9 cellular contexts compared by ENCODE assay signal in the genomic region with DNA sequence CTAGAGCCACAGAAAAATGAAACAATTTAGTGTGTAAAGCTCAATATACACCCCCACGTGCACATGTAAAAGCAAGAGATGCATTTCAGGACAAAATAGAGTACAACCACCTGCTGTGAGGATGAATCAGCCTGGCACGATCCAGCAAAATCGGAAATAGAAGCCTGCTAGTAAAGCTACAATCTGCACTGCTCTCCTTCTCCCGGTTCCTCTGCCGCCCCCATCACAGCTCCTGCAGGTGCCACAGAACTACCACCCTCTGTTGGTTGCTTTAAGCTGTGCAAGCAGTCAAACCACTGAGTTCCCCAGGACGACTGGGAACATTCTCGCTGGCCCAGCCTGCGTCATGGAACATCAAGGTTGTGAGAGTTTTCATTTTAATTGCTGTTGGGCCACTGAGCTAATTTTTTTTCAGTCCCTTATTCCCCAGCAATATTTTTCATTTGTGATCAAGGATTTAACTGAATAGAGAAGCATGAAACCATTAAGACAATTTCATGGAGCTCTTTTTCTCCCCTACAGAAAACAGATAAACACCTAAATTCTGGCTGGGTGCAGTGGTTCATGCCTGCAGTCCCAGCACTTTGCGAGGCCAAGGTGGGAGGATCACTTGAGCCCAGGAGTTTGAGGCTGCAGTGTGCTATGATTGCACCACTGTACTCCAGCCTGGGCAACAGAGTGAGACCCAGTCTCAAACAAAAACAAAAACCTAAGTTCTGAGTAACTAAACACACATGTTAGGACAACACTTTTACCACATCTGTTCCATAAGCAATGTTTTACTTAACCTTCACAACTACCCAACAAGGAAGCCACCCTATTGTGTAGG. TPM values are rescaled to one million over a fixed set of nuclear protein-coding genes. Genes with fewer than 3 reads are reported as not detected.
DNase-seq lines count a peak whose midpoint lies in the region; ATAC-seq and TF ChIP-seq lines count a peak whose summit lies in the region.
"Had no signal": no experiment of that assay in that cellular context is flagged by ENCODE, and none has a peak within 500 bp of the region (broad histone marks: within the 10 kb centered on the region; RNA-seq: fewer than 3 reads in every experiment).

No MANE protein-coding gene starts in this region.

- H3K4me3 ChIP-seq in BE2C (ENCODE audit: low read depth, low read length) = no peak overlapping the region
- H3K4me3 ChIP-seq in HAP-1 = no peak overlapping the region
- H3K4me3 ChIP-seq in endodermal cell (ENCODE audit: low read length) = no peak overlapping the region
- no peak overlapping the region for H3K4me3 ChIP-seq in testis
- H3K4me3 ChIP-seq: lung had no signal

- H3K36me3 Mint-ChIP-seq in activated CD4-positive, alpha-beta T cell treated with anti-CD3 and anti-CD28 coated beads, Interleukin-2, amount 10 ng/mL, durations not matched to agents 24 days and 14 days (ENCODE audit: low read depth) = no peaks in the 10 kb centered on the region
- H3K36me3 Mint-ChIP-seq in endodermal cell (ENCODE audit: low read depth) = no peaks in the 10 kb centered on the region

- no peak overlapping the region for H3K27ac Mint-ChIP-seq in activated CD4-positive, alpha-beta T cell treated with anti-CD3 and anti-CD28 coated beads, Interleukin-2, amount 10 ng/mL, durations not matched to agents 24 days and 14 days
- H3K27ac Mint-ChIP-seq in endodermal cell = no peak overlapping the region

- H3K4me1 ChIP-seq in BE2C (no peaks in the 10 kb centered on the region), HAP-1 (no peaks in the 10 kb centered on the region), endodermal cell (ENCODE audit: control insufficient read depth, insufficient read depth, low read length) (no peaks in the 10 kb centered on the region), testis (peaks cover 4% of the 10 kb centered on the region)

- intact Hi-C loops in activated CD4-positive, alpha-beta T cell treated with anti-CD3 and anti-CD28 coated beads, Interleukin-2, amount 10 ng/mL, durations not matched to agents 24 days and 14 days (cut with micrococcal nuclease) = loop anchor here (1.0 kb wide), 1 partner anchor 77 kb away; no protein-coding TSS in a partner anchor
- intact Hi-C loops in testis (cut with DNase I; ENCODE audit: low total_unique reads) = no loop called here

- peak; percentile 74 for DNase-seq in BE2C
- DNase-seq in HAP-1 (ENCODE audit: low spot score in 2 of 2) = peak; percentile 52 to 71
- DNase-seq in NCI-H460 (ENCODE audit: extremely low read depth, low read depth) = peak; percentile 46
- DNase-seq in activated CD4-positive, alpha-beta T cell treated with anti-CD3 and anti-CD28 coated beads, Interleukin-2, amount 10 ng/mL, durations not matched to agents 24 days and 14 days = peak; percentile 72
- peak; percentile 88 for DNase-seq in endodermal cell
- DNase-seq in myocyte (ENCODE audit: low read depth) = peak; percentile 60
- peak; percentile 64 for DNase-seq in testis

- TF ChIP-seq POLR2A in testis (IDR thresholded peaks at IDR 0.05) = no peak

- H3K27me3 ChIP-seq in BE2C = no peaks in the 10 kb centered on the region
- H3K27me3 ChIP-seq in HAP-1 (ENCODE audit: low read depth) = no peaks in the 10 kb centered on the region
- H3K27me3 ChIP-seq in endodermal cell (ENCODE audit: control insufficient read depth, insufficient read depth, low read length, poor library complexity, severe bottlenecking) = no peaks in the 10 kb centered on the region
- H3K27me3 ChIP-seq in testis = no peaks in the 10 kb centered on the region

- 29 to 31% methylated on average over 6 to 9 of the region's 9 CpGs for WGBS in endodermal cell (ENCODE audit: insufficient coverage in 1 of 2, insufficient read length in 1 of 2), 2 experiments
- WGBS in testis, 2 donors = 38 to 52% methylated on average over 9 of the region's 9 CpGs

- no peak overlapping the region for H3K4me3 Mint-ChIP-seq in activated CD4-positive, alpha-beta T cell treated with anti-CD3 and anti-CD28 coated beads, Interleukin-2, amount 10 ng/mL, durations not matched to agents 24 days and 14 days
- H3K4me3 Mint-ChIP-seq in endodermal cell = no peak overlapping the region

- no peak for ATAC-seq in HG02623 (IDR thresholded peaks at IDR 0.05; ENCODE audit: unreplicated experiment)

- no peak overlapping the region for H3K9ac ChIP-seq in endodermal cell (ENCODE audit: extremely low read depth, low read length, poor library complexity, severe bottlenecking)

- H3K9me3 Mint-ChIP-seq in activated CD4-positive, alpha-beta T cell treated with anti-CD3 and anti-CD28 coated beads, Interleukin-2, amount 10 ng/mL, durations not matched to agents 24 days and 14 days = no peaks in the 10 kb centered on the region
- H3K9me3 Mint-ChIP-seq in endodermal cell = no peaks in the 10 kb centered on the region

- in situ Hi-C loops in HAP-1 (cut with MboI; ENCODE audit: low sequenced_read_pairs) = no loop called here

- peaks cover 2% of the 10 kb centered on the region for H3K4me1 Mint-ChIP-seq in activated CD4-positive, alpha-beta T cell treated with anti-CD3 and anti-CD28 coated beads, Interleukin-2, amount 10 ng/mL, durations not matched to agents 24 days and 14 days
- peaks cover 9% of the 10 kb centered on the region for H3K4me1 Mint-ChIP-seq in endodermal cell

- peaks cover 16% of the 10 kb centered on the region for H3K27me3 Mint-ChIP-seq in activated CD4-positive, alpha-beta T cell treated with anti-CD3 and anti-CD28 coated beads, Interleukin-2, amount 10 ng/mL, durations not matched to agents 24 days and 14 days
- H3K27me3 Mint-ChIP-seq in endodermal cell (ENCODE audit: insufficient read depth) = peaks cover 5% of the 10 kb centered on the region

- H3K27ac ChIP-seq in endodermal cell (ENCODE audit: low read depth, low read length) (no peak overlapping the region), testis (no peak overlapping the region)

- H3K9me3 ChIP-seq in BE2C (no peaks in the 10 kb centered on the region), HAP-1 (no peaks in the 10 kb centered on the region), endodermal cell (ENCODE audit: control insufficient read depth, low read length) (no peaks in the 10 kb centered on the region), testis (no peaks in the 10 kb centered on the region)

- H3K36me3 ChIP-seq in BE2C = no peaks in the 10 kb centered on the region
- peaks cover 11% of the 10 kb centered on the region for H3K36me3 ChIP-seq in HAP-1 (replicated peaks)
- no peaks in the 10 kb centered on the region for H3K36me3 ChIP-seq in endodermal cell (ENCODE audit: control insufficient read depth, insufficient read depth, low read length)
- no peaks in the 10 kb centered on the region for H3K36me3 ChIP-seq in testis (ENCODE audit: low read depth, missing control alignments)

- peak; percentile 88 for TF ChIP-seq CTCF in BE2C (IDR thresholded peaks at IDR 0.05; ENCODE audit: low read depth, low read length)
- TF ChIP-seq CTCF in endodermal cell (conservative IDR thresholded peaks at IDR 0.05) = peak; percentile 84
- TF ChIP-seq CTCF in testis (IDR thresholded peaks at IDR 0.05) = peak; percentile 25 to 48 (median 44)

RNA-seq across cellular contexts. Expression of gene MAPRE3, which starts 47.6 kb away (rescaled TPM):
- polyA plus RNA-seq in BE2C (2012; ENCODE audit: insufficient read depth, insufficient read length, low read depth) = 81.8 TPM
- total RNA-seq in NCI-H460 (2014; rRNA removed; shearing (Covaris generic)) = 4.0 and 5.1 TPM in 2 replicates
- polyA plus RNA-seq in NCI-H460 (2014; cell fraction: nucleus; rRNA removed) = 10.7 and 12.6 TPM in 2 replicates
- 2.5 and 3.6 TPM in 2 replicates for total RNA-seq in activated CD4-positive, alpha-beta T cell treated with anti-CD3 and anti-CD28 coated beads, Interleukin-2, amount 10 ng/mL, durations not matched to agents 24 days and 14 days
- total RNA-seq in endodermal cell (1 to 10 TPM; 3.2 to 4.4 TPM), myocyte (59.8 and 68.3 TPM in 2 replicates), testis (10 to 100 TPM; 31.4 to 49.8 TPM)
- polyA plus RNA-seq in endodermal cell (2013, experiment 1 of 2) = 26.1 TPM
- 23.8 TPM for polyA plus RNA-seq in endodermal cell (2013, experiment 2 of 2)
- polyA plus RNA-seq in myocyte (2012) = 203 TPM
- polyA plus RNA-seq in testis (ENCODE audit: insufficient read depth, low read depth, low replicate concordance) = 112 TPM
